Comparison of ENCODE assay signal across 8 cellular contexts in the genomic region with DNA sequence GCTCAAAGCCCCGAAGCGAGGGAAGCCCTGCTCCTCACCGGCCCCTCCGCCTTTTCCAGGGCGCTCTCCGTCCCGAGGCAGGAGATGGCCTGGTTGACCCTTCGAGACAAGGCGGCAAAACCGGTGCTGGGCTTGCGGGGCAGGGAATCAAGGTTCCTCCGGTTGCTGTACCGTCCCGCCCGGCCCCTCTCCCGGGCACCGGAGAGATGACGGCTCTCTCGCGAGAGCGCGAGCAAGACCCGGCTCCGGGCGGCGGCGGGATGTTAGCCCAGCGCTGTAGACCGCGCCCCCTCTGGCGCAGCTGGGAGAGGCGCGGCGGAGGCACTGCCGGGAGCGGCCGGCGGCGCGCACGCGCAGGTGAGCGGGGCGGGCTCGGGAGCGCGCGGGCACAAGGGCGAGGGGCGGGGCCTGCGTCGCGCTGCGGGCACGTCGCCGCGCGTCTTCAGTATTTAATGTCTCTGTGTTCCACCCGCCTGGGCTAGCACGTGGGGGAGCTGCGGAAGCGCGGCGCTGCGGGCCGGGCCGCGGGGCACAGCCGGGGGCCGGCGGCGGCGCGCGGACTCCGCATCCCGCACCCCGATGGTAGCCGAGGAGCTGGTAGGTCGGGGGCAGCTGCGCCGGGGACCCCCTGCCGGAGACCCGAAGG. TPM values are rescaled to one million over a fixed set of nuclear protein-coding genes. Genes with fewer than 3 reads are reported as not detected.
DNase-seq lines count a peak whose midpoint lies in the region; ATAC-seq and TF ChIP-seq lines count a peak whose summit lies in the region.

A gene with protein sequence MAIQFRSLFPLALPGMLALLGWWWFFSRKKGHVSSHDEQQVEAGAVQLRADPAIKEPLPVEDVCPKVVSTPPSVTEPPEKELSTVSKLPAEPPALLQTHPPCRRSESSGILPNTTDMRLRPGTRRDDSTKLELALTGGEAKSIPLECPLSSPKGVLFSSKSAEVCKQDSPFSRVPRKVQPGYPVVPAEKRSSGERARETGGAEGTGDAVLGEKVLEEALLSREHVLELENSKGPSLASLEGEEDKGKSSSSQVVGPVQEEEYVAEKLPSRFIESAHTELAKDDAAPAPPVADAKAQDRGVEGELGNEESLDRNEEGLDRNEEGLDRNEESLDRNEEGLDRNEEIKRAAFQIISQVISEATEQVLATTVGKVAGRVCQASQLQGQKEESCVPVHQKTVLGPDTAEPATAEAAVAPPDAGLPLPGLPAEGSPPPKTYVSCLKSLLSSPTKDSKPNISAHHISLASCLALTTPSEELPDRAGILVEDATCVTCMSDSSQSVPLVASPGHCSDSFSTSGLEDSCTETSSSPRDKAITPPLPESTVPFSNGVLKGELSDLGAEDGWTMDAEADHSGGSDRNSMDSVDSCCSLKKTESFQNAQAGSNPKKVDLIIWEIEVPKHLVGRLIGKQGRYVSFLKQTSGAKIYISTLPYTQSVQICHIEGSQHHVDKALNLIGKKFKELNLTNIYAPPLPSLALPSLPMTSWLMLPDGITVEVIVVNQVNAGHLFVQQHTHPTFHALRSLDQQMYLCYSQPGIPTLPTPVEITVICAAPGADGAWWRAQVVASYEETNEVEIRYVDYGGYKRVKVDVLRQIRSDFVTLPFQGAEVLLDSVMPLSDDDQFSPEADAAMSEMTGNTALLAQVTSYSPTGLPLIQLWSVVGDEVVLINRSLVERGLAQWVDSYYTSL (plus strand): TSS at position 445 of the 646 bp plus-strand sequence. CDS start 20,219 bp downstream, outside the sequence.

- no peak for TF ChIP-seq CTCF in left lung (IDR thresholded peaks at IDR 0.05)

- intact Hi-C loops in left lung (cut with DNase I), result no loop called here

- H3K4me3 ChIP-seq in left lung, result peak within 1 kb of the TSS; percentile 78 to 92

- H3K27ac ChIP-seq in left lung, result peak within 1 kb of the TSS; percentile 92 to 96

- H3K9me3 ChIP-seq in left lung, result no peaks in the 10 kb centered on the region

- ATAC-seq in GM19395 (IDR thresholded peaks at IDR 0.05; ENCODE audit: unreplicated experiment) (peak; percentile 82), HG03558 (IDR thresholded peaks at IDR 0.05; ENCODE audit: extremely low read depth, unreplicated experiment) (peak; percentile 85), left lung (peak; percentile 92)

- DNase-seq in CD1c-positive myeloid dendritic cell (ENCODE audit: extremely low spot score) (peak; percentile 98), NCI-H748 (lab: John Stamatoyannopoulos, UW; ENCODE audit: unreplicated experiment) (peak; percentile 98), dedifferentiated amniotic fluid mesenchymal stem cell (ENCODE audit: extremely low spot score) (peak; percentile 92), left lung (peak; percentile 96 to 99)
- peak; percentile 93 for DNase-seq in activated CD4-positive, alpha-beta T cell treated with anti-CD3 and anti-CD28 coated beads, Interleukin-2, amount 50 U/mL, for 1 hour
- DNase-seq in stimulated activated CD4-positive, alpha-beta T cell treated with anti-CD3 and anti-CD28 coated beads, Interleukin-2, amount 100 ng/mL, for 48 hours, result peak; percentile 90 to 94

- no peaks in the 10 kb centered on the region for H3K27me3 ChIP-seq in left lung

- no peaks in the 10 kb centered on the region for H3K36me3 ChIP-seq in left lung

- H3K4me1 ChIP-seq in left lung, result peaks cover 0 to 35% of the 10 kb centered on the region in 2 donors

RNA-seq across cellular contexts. Expression of the gene that starts here (rescaled TPM):
- total RNA-seq in left lung, result 10 to 100 TPM; 43.6 to 47.6 TPM

Comparison
In these comparisons a context has a peak if more than half of its experiments do, and no peak if none do; other contexts are left out.
1. Peak in every context shown above with its lines: DNase-seq, ATAC-seq, H3K4me3 ChIP-seq and H3K27ac ChIP-seq.